28 cellular contexts compared by ENCODE assay signal in the genomic region with DNA sequence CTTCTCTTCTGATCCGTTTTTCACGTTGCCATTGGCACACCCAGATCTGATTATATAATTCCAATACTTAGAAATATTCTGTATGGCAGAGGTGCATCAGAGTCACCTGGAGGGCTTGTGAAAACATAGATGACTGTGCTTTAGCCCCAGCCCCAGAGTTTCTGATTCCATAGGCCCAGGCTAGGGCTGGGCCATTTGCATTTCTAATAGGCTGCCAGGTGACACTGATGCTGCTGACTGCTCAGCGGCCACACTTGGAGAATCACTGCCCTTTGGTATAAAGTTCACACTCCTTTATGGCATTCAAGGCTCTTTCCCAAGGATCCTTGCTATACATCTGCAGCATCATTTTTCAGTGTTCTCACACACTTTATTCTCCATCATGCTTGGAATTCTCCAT.
"Had no signal": no experiment of that assay in that cellular context is flagged by ENCODE, and none has a peak within 500 bp of the region (broad histone marks: within the 10 kb centered on the region; RNA-seq: fewer than 3 reads in every experiment).

No MANE protein-coding gene starts in this region.

- DNase-seq: activated CD4-positive, alpha-beta memory T cell treated with anti-CD3 and anti-CD28 coated beads for 36 hours; activated CD4-positive, alpha-beta T cell treated with anti-CD3 and anti-CD28 coated beads for 1 hour; activated CD4-positive, alpha-beta T cell treated with anti-CD3 and anti-CD28 coated beads for 48 hours; activated CD8-positive, alpha-beta memory T cell treated with anti-CD3 and anti-CD28 coated beads, Interleukin-2, amount 10 ng/mL, durations not matched to agents 7 days and 5 days; activated CD8-positive, alpha-beta memory T cell treated with anti-CD3 and anti-CD28 coated beads, Interleukin-2, amount 50 U/mL, for 4 hours; activated CD8-positive, alpha-beta T cell treated with anti-CD3 and anti-CD28 coated beads, Interleukin-2, amount 10 ng/mL, durations not matched to agents 7 days and 5 days; activated gamma-delta T cell; activated naive CD4-positive, alpha-beta T cell; activated naive CD4-positive, alpha-beta T cell treated with anti-CD3 and anti-CD28 coated beads, Interleukin-2, amount 10 ng/mL, durations not matched to agents 7 days and 5 days; activated T-cell treated with anti-CD3 and anti-CD28 coated beads, Interleukin-2, amount 50 U/mL, for 1 hour; activated T-cell treated with anti-CD3 and anti-CD28 coated beads, Interleukin-2, amount 50 U/mL, for 72 hours; adrenal gland; amygdala; aorta; body of pancreas; caudate nucleus; cortex of kidney; dermis blood vessel endothelial cell; effector CD4-positive, alpha-beta T cell; effector memory CD8-positive, alpha-beta T cell; esophagus squamous epithelium; foreskin melanocyte; heart right ventricle; T-helper 2 cell had no signal

- H3K9me3 ChIP-seq: adrenal gland, body of pancreas, esophagus squamous epithelium, gastroesophageal sphincter, heart right ventricle had no signal

- H3K27me3 ChIP-seq: adrenal gland, body of pancreas, esophagus squamous epithelium, gastroesophageal sphincter had no signal

- H3K36me3 Mint-ChIP-seq: activated CD8-positive, alpha-beta memory T cell treated with anti-CD3 and anti-CD28 coated beads, Interleukin-2, amount 10 ng/mL, durations not matched to agents 7 days and 5 days; activated naive CD4-positive, alpha-beta T cell treated with anti-CD3 and anti-CD28 coated beads, Interleukin-2, amount 10 ng/mL, durations not matched to agents 7 days and 5 days had no signal

- H3K4me3 Mint-ChIP-seq: activated CD4-positive, alpha-beta memory T cell treated with anti-CD3 and anti-CD28 coated beads for 36 hours; activated CD8-positive, alpha-beta memory T cell treated with anti-CD3 and anti-CD28 coated beads, Interleukin-2, amount 10 ng/mL, durations not matched to agents 7 days and 5 days; activated CD8-positive, alpha-beta T cell treated with anti-CD3 and anti-CD28 coated beads, Interleukin-2, amount 10 ng/mL, durations not matched to agents 7 days and 5 days; activated naive CD4-positive, alpha-beta T cell treated with anti-CD3 and anti-CD28 coated beads, Interleukin-2, amount 10 ng/mL, durations not matched to agents 7 days and 5 days; activated T-cell treated with anti-CD3 and anti-CD28 coated beads, Interleukin-2, amount 50 U/mL, for 72 hours; effector memory CD8-positive, alpha-beta T cell had no signal

- ATAC-seq: activated CD8-positive, alpha-beta memory T cell treated with anti-CD3 and anti-CD28 coated beads, Interleukin-2, amount 10 ng/mL, durations not matched to agents 7 days and 5 days; activated CD8-positive, alpha-beta T cell treated with anti-CD3 and anti-CD28 coated beads, Interleukin-2, amount 10 ng/mL, durations not matched to agents 7 days and 5 days; activated naive CD4-positive, alpha-beta T cell treated with anti-CD3 and anti-CD28 coated beads, Interleukin-2, amount 50 U/mL, for 72 hours; activated T-cell treated with anti-CD3 and anti-CD28 coated beads, Interleukin-2, amount 50 U/mL, for 72 hours; body of pancreas; effector memory CD8-positive, alpha-beta T cell; gastroesophageal sphincter; heart right ventricle had no signal

- H3K27ac ChIP-seq: adrenal gland, body of pancreas, epithelial cell of prostate, esophagus squamous epithelium, gastroesophageal sphincter, heart right ventricle, hepatocyte had no signal

- H3K27ac Mint-ChIP-seq: activated CD8-positive, alpha-beta memory T cell treated with anti-CD3 and anti-CD28 coated beads, Interleukin-2, amount 10 ng/mL, durations not matched to agents 7 days and 5 days; activated CD8-positive, alpha-beta T cell treated with anti-CD3 and anti-CD28 coated beads, Interleukin-2, amount 10 ng/mL, durations not matched to agents 7 days and 5 days; activated naive CD4-positive, alpha-beta T cell treated with anti-CD3 and anti-CD28 coated beads, Interleukin-2, amount 10 ng/mL, durations not matched to agents 7 days and 5 days; activated T-cell treated with anti-CD3 and anti-CD28 coated beads, Interleukin-2, amount 50 U/mL, for 72 hours had no signal

- H3K9me3 Mint-ChIP-seq: activated CD4-positive, alpha-beta memory T cell treated with anti-CD3 and anti-CD28 coated beads for 36 hours; activated naive CD4-positive, alpha-beta T cell treated with anti-CD3 and anti-CD28 coated beads, Interleukin-2, amount 10 ng/mL, durations not matched to agents 7 days and 5 days; effector memory CD8-positive, alpha-beta T cell had no signal

- H3K36me3 ChIP-seq: adrenal gland, esophagus squamous epithelium, gastroesophageal sphincter, heart right ventricle had no signal

- H2AFZ ChIP-seq: hepatocyte had no signal

- H3K4me2 ChIP-seq: hepatocyte had no signal

- H3K79me2 ChIP-seq: hepatocyte had no signal

- H3K27me3 Mint-ChIP-seq: activated CD4-positive, alpha-beta memory T cell treated with anti-CD3 and anti-CD28 coated beads for 36 hours; activated CD8-positive, alpha-beta memory T cell treated with anti-CD3 and anti-CD28 coated beads, Interleukin-2, amount 10 ng/mL, durations not matched to agents 7 days and 5 days; activated naive CD4-positive, alpha-beta T cell treated with anti-CD3 and anti-CD28 coated beads, Interleukin-2, amount 10 ng/mL, durations not matched to agents 7 days and 5 days; effector memory CD8-positive, alpha-beta T cell had no signal

- H3K4me3 ChIP-seq: adrenal gland, body of pancreas, esophagus squamous epithelium, gastroesophageal sphincter, heart right ventricle, hepatocyte had no signal

- H3K4me1 ChIP-seq: adrenal gland, body of pancreas, gastroesophageal sphincter had no signal
